In genomic region chr16:77190190-77190477, GRCh38 we compare ENCODE assay signal across 8 cellular contexts. TPM values are rescaled to one million over a fixed set of nuclear protein-coding genes. Genes with fewer than 3 reads are reported as not detected.
DNase-seq lines count a peak whose midpoint lies in the region; ATAC-seq and TF ChIP-seq lines count a peak whose summit lies in the region.

No MANE protein-coding gene starts in this region.

- peak overlapping the region; percentile 93 to 94 for H3K27ac ChIP-seq in prostate gland

- H3K27me3 ChIP-seq in prostate gland (replicated peaks; ENCODE audit: insufficient read depth), result no peaks in the 10 kb centered on the region

- under 1% methylated on average over 18 of the region's 19 CpGs for WGBS in prostate gland

- H3K4me1 ChIP-seq in prostate gland (replicated peaks), result no peaks in the 10 kb centered on the region

- TF ChIP-seq POLR2A in prostate gland (IDR thresholded peaks at IDR 0.05), result no peak

- TF ChIP-seq CTCF in epithelial cell of esophagus (IDR thresholded peaks at IDR 0.05; ENCODE audit: insufficient read depth, low read depth, low read length, missing control alignments), result no peak
- TF ChIP-seq CTCF in prostate gland (IDR thresholded peaks at IDR 0.05), result no peak

- ATAC-seq in GM19351 (IDR thresholded peaks at IDR 0.05; ENCODE audit: unreplicated experiment) (peak; percentile 3), HG02763 (IDR thresholded peaks at IDR 0.05; ENCODE audit: unreplicated experiment) (no peak), HG03354 (IDR thresholded peaks at IDR 0.05; ENCODE audit: poor library complexity, severe bottlenecking, unreplicated experiment) (no peak)

- no peaks in the 10 kb centered on the region for H3K36me3 ChIP-seq in prostate gland

- intact Hi-C loops in prostate gland (cut with DNase I), result no loop called here

- no peaks in the 10 kb centered on the region for H3K9me3 ChIP-seq in prostate gland

- peak overlapping the region; percentile 96 for H3K4me3 ChIP-seq in epithelial cell of esophagus (ENCODE audit: low read length)
- H3K4me3 ChIP-seq in prostate gland, result peak overlapping the region; percentile 67 to 77

- peak; percentile 25 for DNase-seq in NCI-H69 (lab: John Stamatoyannopoulos, UW)
- DNase-seq in epithelial cell of esophagus (ENCODE audit: low read depth), result no peak
- no peak for DNase-seq in prostate gland (ENCODE audit: low spot score)
- no peak for DNase-seq in HK-2 (ENCODE audit: unreplicated experiment)
- no peak for DNase-seq in superior temporal gyrus (ENCODE audit: extremely low spot score)

RNA-seq across cellular contexts. Expression of gene MON1B, which starts 0.9 kb away (rescaled TPM):
- total RNA-seq in prostate gland, result 100 to 1,000 TPM in 1 of 2 donors, 10 to 100 TPM in 1; 53.9 to 116 TPM

RNA-seq across cellular contexts. Expression of gene SYCE1L, which starts 9.1 kb away (rescaled TPM):
- 1 to 10 TPM; 2.3 to 3.4 TPM for total RNA-seq in prostate gland
